In genomic region chr1:19073311-19074186, GRCh38 we compare ENCODE assay signal across 1 cellular context.
TF ChIP-seq lines count a peak whose summit lies in the region.

No MANE protein-coding gene starts in this region.

TF ChIP-seq in K562, 482 proteins besides CTCF, POLR2A, EP300 and RAD21:
- TF ChIP-seq PRPF4 (IDR thresholded peaks at IDR 0.05; ENCODE audit: insufficient read depth, low read depth, low read length, poor library complexity, severe bottlenecking) (no peak), POLR2G (IDR thresholded peaks at IDR 0.05; ENCODE audit: low read depth, low read length) (peak; percentile 54; the same call in 1 of the 2 replicates), SUPT5H (IDR thresholded peaks at IDR 0.05) (0 out of 2 replicates have a peak, but pooled peaks have one; percentile 10), POLR2AphosphoS2 (IDR thresholded peaks at IDR 0.05; ENCODE audit: low read length) (peak; percentile 28; the same call in 1 of the 2 replicates), POLR2AphosphoS5 (IDR thresholded peaks at IDR 0.05; ENCODE audit: control insufficient read depth, insufficient read depth, low read depth, low read length) (0 out of 2 replicates have a peak, but pooled peaks have one; percentile 13), ZC3H11A (IDR thresholded peaks at IDR 0.05; ENCODE audit: low read depth, low read length) (no peak), RBM22 (IDR thresholded peaks at IDR 0.05; ENCODE audit: low read depth, low read length, poor library complexity, severe bottlenecking) (peak; percentile 81)
